ENCODE assay signal across 8 cellular contexts in genomic region chr5:175658299-175659145, GRCh38. TPM values are rescaled to one million over a fixed set of nuclear protein-coding genes. Genes with fewer than 3 reads are reported as not detected.
A peak's percentile ranks its signal among the peaks of the same experiment; 100 is the strongest.
DNase-seq lines count a peak whose midpoint lies in the region; ATAC-seq, FAIRE-seq and TF ChIP-seq lines count a peak whose summit lies in the region.

No MANE protein-coding gene starts in this region.

- no peak for FAIRE-seq in pancreas (lab: Jason Lieb, UNC)

- H3K9me3 Mint-ChIP-seq in CD8-positive, alpha-beta T cell = no peaks in the 10 kb centered on the region

- H3K27me3 ChIP-seq in CD8-positive, alpha-beta T cell (ENCODE audit: insufficient read depth, low read length) = no peaks in the 10 kb centered on the region
- no peaks in the 10 kb centered on the region for H3K27me3 ChIP-seq in pancreas

- peak in 3 of 7 experiments; percentile 40 to 62 (median 41) for DNase-seq in CD8-positive, alpha-beta T cell
- peak; percentile 31 to 41 for DNase-seq in activated CD4-positive, alpha-beta T cell treated with anti-CD3 and anti-CD28 coated beads for 4 hours
- no peak for DNase-seq in fibroblast of villous mesenchyme (ENCODE audit: low read depth)
- DNase-seq in pancreas = no peak
- DNase-seq in COLO668 (lab: John Stamatoyannopoulos, UW; ENCODE audit: unreplicated experiment) = no peak
- no peak for DNase-seq in OCI-M1 (lab: John Stamatoyannopoulos, UW)

- H3K36me3 ChIP-seq in CD8-positive, alpha-beta T cell (ENCODE audit: insufficient read depth, low read length) = no peaks in the 10 kb centered on the region
- no peaks in the 10 kb centered on the region for H3K36me3 ChIP-seq in pancreas

- H3K36me3 Mint-ChIP-seq in CD8-positive, alpha-beta T cell = peaks cover 24% of the 10 kb centered on the region

- peak overlapping the region; percentile 69 for H3K27ac Mint-ChIP-seq in CD8-positive, alpha-beta T cell

- no peak for TF ChIP-seq CTCF in CD8-positive, alpha-beta T cell (IDR thresholded peaks at IDR 0.05)
- TF ChIP-seq CTCF in fibroblast of villous mesenchyme (IDR thresholded peaks at IDR 0.05; ENCODE audit: insufficient read depth, low read depth, low read length) (no peak), pancreas (IDR thresholded peaks at IDR 0.05) (no peak)

- H3K4me3 Mint-ChIP-seq in CD8-positive, alpha-beta T cell = peak overlapping the region; percentile 93

- 34 to 38% methylated on average over 41 of the region's 41 CpGs for WGBS in pancreas, 2 donors

- CTCF ChIA-PET in CD8-positive, alpha-beta T cell (lab: Charles Lee) = interaction anchor here (1.4 to 5.7 kb wide), 5 partner anchors 11 to 125 kb away, joined by 3 to 36 read pairs (median 9); no protein-coding TSS in a partner anchor

- ATAC-seq in CD8-positive, alpha-beta T cell = peak; percentile 29
- peak in 2 of 4 donors; percentile 9 to 14 for ATAC-seq in pancreas
- ATAC-seq in HG03565 (IDR thresholded peaks at IDR 0.05; ENCODE audit: unreplicated experiment) = no peak
- ATAC-seq in HG03025 (IDR thresholded peaks at IDR 0.05; ENCODE audit: low FRiP score, unreplicated experiment) = no peak

- peak overlapping the region; percentile 84 for H3K4me3 ChIP-seq in CD8-positive, alpha-beta T cell (ENCODE audit: low read depth, low read length)
- peak overlapping the region; percentile 14 for H3K4me3 ChIP-seq in fibroblast of villous mesenchyme (ENCODE audit: low read depth, low read length)
- H3K4me3 ChIP-seq in pancreas = peak overlapping the region; percentile 18 to 48 (median 30)

- H3K27me3 Mint-ChIP-seq in CD8-positive, alpha-beta T cell (ENCODE audit: low read depth) = no peaks in the 10 kb centered on the region

- H3K9me3 ChIP-seq in CD8-positive, alpha-beta T cell (ENCODE audit: low read length) = no peaks in the 10 kb centered on the region
- no peaks in the 10 kb centered on the region for H3K9me3 ChIP-seq in pancreas

- H3K4me1 ChIP-seq in CD8-positive, alpha-beta T cell (ENCODE audit: insufficient read depth, low read length) = peaks cover 67% of the 10 kb centered on the region
- no peaks in the 10 kb centered on the region for H3K4me1 ChIP-seq in pancreas

- intact Hi-C loops in CD8-positive, alpha-beta T cell (cut with DNase I, micrococcal nuclease) = loop anchor here (1.0 to 5.0 kb wide), 3 partner anchors 39 to 124 kb away; no protein-coding TSS in a partner anchor
- intact Hi-C loops in pancreas (cut with DNase I) = no loop called here

- H3K27ac ChIP-seq in CD8-positive, alpha-beta T cell (ENCODE audit: low read depth, low read length) = peak overlapping the region; percentile 31
- no peak overlapping the region for H3K27ac ChIP-seq in pancreas

- POLR2A ChIA-PET in CD8-positive, alpha-beta T cell (lab: Charles Lee) = interaction anchor here (0.5 to 1.4 kb wide), 2 partner anchors 125 to 129 kb away, joined by 3 to 4 read pairs; no protein-coding TSS in a partner anchor

- peaks cover 80% of the 10 kb centered on the region for H3K4me1 Mint-ChIP-seq in CD8-positive, alpha-beta T cell (ENCODE audit: low read depth)

RNA-seq across cellular contexts. Expression of gene HRH2, which starts 0.7 kb away (rescaled TPM):
- 1 to 10 TPM; 1.4 to 1.6 TPM for total RNA-seq in CD8-positive, alpha-beta T cell
- total RNA-seq in fibroblast of villous mesenchyme (not detected in 2 replicates), pancreas (1 to 10 TPM in 2 of 6 donors, under 1 TPM in 4; 0.05 to 1.4 (median 0.63) TPM)
- polyA plus RNA-seq in pancreas = under 1 TPM; 0.34 to 0.42 TPM

Comparison
In these comparisons a context has a peak if more than half of its experiments do, and no peak if none do; other contexts are left out.
1. DNase-seq: peak in activated CD4-positive, alpha-beta T cell treated with anti-CD3 and anti-CD28 coated beads for 4 hours (2 of 2); none in fibroblast of villous mesenchyme (single experiment), pancreas (0 of 6), COLO668 (single experiment) and OCI-M1 (single experiment).
2. H3K4me3 ChIP-seq: peak in every context shown above with its lines; median percentile 84 in CD8-positive, alpha-beta T cell; 30 in pancreas; 14 in fibroblast of villous mesenchyme.
3. intact Hi-C loops: an anchor here in CD8-positive, alpha-beta T cell (1.0 to 5.0 kb wide); none called in pancreas.